In the genomic region with DNA sequence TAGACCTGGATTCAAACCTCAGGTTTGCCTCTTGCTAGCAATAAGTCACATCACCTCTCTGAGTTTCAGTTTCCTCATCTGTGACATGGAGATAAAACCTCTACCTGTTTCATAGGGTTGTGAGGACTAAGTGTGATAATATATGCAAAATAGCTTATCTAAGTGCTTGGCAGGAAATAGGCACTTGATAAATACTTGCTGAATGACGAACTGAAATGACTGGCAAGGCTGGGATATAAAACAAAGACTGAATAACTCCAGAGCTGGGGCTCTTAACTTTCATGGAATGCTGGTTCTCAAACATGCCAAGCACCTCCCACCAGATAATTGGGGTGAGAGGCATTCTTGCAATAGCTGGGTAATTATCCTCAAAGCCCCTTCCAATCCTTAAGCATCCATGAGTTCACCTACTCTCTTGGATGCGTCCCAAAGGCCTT, we compare ENCODE assay signal across 1 cellular context.
TF ChIP-seq lines count a peak whose summit lies in the region.

No MANE protein-coding gene starts in this region.

TF ChIP-seq in IMR-90, 13 proteins besides CTCF, POLR2A, EP300 and RAD21:
- TF ChIP-seq CHD1 (IDR thresholded peaks at IDR 0.05; ENCODE audit: low read depth, low read length) (no peak), SMC3 (IDR thresholded peaks at IDR 0.05; ENCODE audit: low read depth, low read length) (no peak), CEBPB (IDR thresholded peaks at IDR 0.05; ENCODE audit: low read depth, low read length) (no peak), USF2 (IDR thresholded peaks at IDR 0.05; ENCODE audit: low read depth, low read length) (no peak), MAFK (IDR thresholded peaks at IDR 0.05; ENCODE audit: low read depth, low read length) (no peak), BHLHE40 (IDR thresholded peaks at IDR 0.05; ENCODE audit: low read depth, low read length) (no peak), ELK1 (IDR thresholded peaks at IDR 0.05; ENCODE audit: borderline replicate concordance, low read depth, low read length) (no peak), RFX5 (IDR thresholded peaks at IDR 0.05; ENCODE audit: low read depth, low read length) (no peak)
TF ChIP-seq in IMR-90: peak in this region for 0.
